13 cellular contexts compared by ENCODE assay signal in the genomic region with DNA sequence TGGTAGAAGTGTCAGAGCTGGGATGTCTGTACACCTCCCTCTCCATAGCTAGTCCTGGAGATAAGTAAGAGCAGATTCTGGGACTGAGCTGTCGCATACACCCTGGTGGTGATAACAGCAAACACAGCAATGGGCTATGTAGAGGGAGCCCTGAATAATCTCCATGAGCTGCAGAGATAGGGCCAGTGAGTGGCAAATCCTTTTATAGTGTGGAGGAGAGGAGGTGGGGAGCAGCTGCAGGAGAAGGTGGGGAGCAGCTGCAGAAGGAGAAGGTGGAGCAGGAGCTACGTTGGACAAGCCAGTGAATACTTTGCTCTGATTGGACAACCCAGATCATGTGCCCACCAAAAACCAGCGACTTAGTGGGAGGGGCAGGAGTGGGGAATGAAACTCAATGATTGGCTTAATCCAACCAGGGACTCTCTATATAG. TPM values are rescaled to one million over a fixed set of nuclear protein-coding genes. Genes with fewer than 3 reads are reported as not detected.
DNase-seq lines count a peak whose midpoint lies in the region; ATAC-seq and TF ChIP-seq lines count a peak whose summit lies in the region.
"Had no signal": no experiment of that assay in that cellular context is flagged by ENCODE, and none has a peak within 500 bp of the region (broad histone marks: within the 10 kb centered on the region; RNA-seq: fewer than 3 reads in every experiment).

No MANE protein-coding gene starts in this region.

- H3K4me3 Mint-ChIP-seq in activated B cell treated with CpG ODN at 0.5 μM for 24 hours, result peak overlapping the region; percentile 41
- H3K4me3 Mint-ChIP-seq in immature natural killer cell, result no peak overlapping the region
- H3K4me3 Mint-ChIP-seq: activated CD4-positive, alpha-beta T cell treated with anti-CD3 and anti-CD28 coated beads, Interleukin-2, amount 10 ng/mL, durations not matched to agents 7 days and 5 days had no signal

- no peak overlapping the region for H3K4me3 ChIP-seq in BLaER1
- H3K4me3 ChIP-seq: MG63 had no signal

- no peak for TF ChIP-seq RAD21 in Ishikawa (IDR thresholded peaks at IDR 0.05; ENCODE audit: low read depth)

- DNase-seq in activated B cell treated with CpG ODN at 0.5 μM for 24 hours (no peak), immature natural killer cell (no peak)
- DNase-seq in activated CD4-positive, alpha-beta T cell treated with anti-CD3 and anti-CD28 coated beads for 48 hours, result no peak
- DNase-seq: activated CD4-positive, alpha-beta T cell treated with anti-CD3 and anti-CD28 coated beads, Interleukin-2, amount 10 ng/mL, durations not matched to agents 7 days and 5 days; MG63; NCI-H2081 treated with DMSO at 0.1 percent for 48 hours; stimulated activated naive CD8-positive, alpha-beta T cell treated with anti-CD3 and anti-CD28 coated beads, Interleukin-15, Interleukin-2, amounts not matched to agents 100 U/mL and 50 U/mL, for 24 hours had no signal

- H3K36me3 Mint-ChIP-seq in activated B cell treated with CpG ODN at 0.5 μM for 24 hours (ENCODE audit: low read depth) (peaks cover 53% of the 10 kb centered on the region), immature natural killer cell (peaks cover 0 to 10% (median 6%) of the 10 kb centered on the region in 3 donors)

- ATAC-seq in activated B cell treated with CpG ODN at 0.5 μM for 24 hours (ENCODE audit: low read depth), result no peak
- ATAC-seq in HG03354 (IDR thresholded peaks at IDR 0.05; ENCODE audit: poor library complexity, severe bottlenecking, unreplicated experiment), result no peak
- no peak for ATAC-seq in GM18868 (IDR thresholded peaks at IDR 0.05; ENCODE audit: unreplicated experiment)
- ATAC-seq in HG03565 (IDR thresholded peaks at IDR 0.05; ENCODE audit: unreplicated experiment), result no peak
- ATAC-seq: stimulated activated naive CD8-positive, alpha-beta T cell treated with anti-CD3 and anti-CD28 coated beads, Interleukin-15, Interleukin-2, amounts not matched to agents 100 U/mL and 50 U/mL, for 24 hours had no signal

- POLR2A ChIA-PET in activated B cell treated with CpG ODN at 0.5 μM for 24 hours (lab: Charles Lee), result interaction anchor here (1.5 to 3.3 kb wide), 4 partner anchors 9 to 18 kb away, joined by 4 to 14 read pairs (median 10); no protein-coding TSS in a partner anchor

- no peaks in the 10 kb centered on the region for H3K27me3 Mint-ChIP-seq in activated B cell treated with CpG ODN at 0.5 μM for 24 hours
- peaks cover 0 to 5% (median 0%) of the 10 kb centered on the region in 3 donors for H3K27me3 Mint-ChIP-seq in immature natural killer cell (ENCODE audit: low read depth in 3 of 3)
- H3K27me3 Mint-ChIP-seq: activated CD4-positive, alpha-beta T cell treated with anti-CD3 and anti-CD28 coated beads, Interleukin-2, amount 10 ng/mL, durations not matched to agents 7 days and 5 days had no signal

- peaks cover 16% of the 10 kb centered on the region for H3K36me3 ChIP-seq in BLaER1

- H3K4me1 ChIP-seq in BLaER1, result peaks cover 69% of the 10 kb centered on the region

- H3K9me3 Mint-ChIP-seq in activated B cell treated with CpG ODN at 0.5 μM for 24 hours (no peaks in the 10 kb centered on the region), immature natural killer cell (no peaks in the 10 kb centered on the region)
- H3K9me3 Mint-ChIP-seq: activated CD4-positive, alpha-beta T cell treated with anti-CD3 and anti-CD28 coated beads, Interleukin-2, amount 10 ng/mL, durations not matched to agents 7 days and 5 days had no signal

- peak overlapping the region; percentile 8 for H3K4me2 ChIP-seq in BLaER1

- no peak overlapping the region for H3K9ac ChIP-seq in BLaER1

- CTCF ChIA-PET in activated B cell treated with CpG ODN at 0.5 μM for 24 hours (lab: Charles Lee), result interaction anchor here (0.7 to 2.8 kb wide), 5 partner anchors 10 to 24 kb away, joined by 3 to 14 read pairs (median 5); no protein-coding TSS in a partner anchor

- no peaks in the 10 kb centered on the region for H3K27me3 ChIP-seq in BLaER1
- H3K27me3 ChIP-seq: MG63 had no signal

- H3K27ac ChIP-seq in BLaER1, result no peak overlapping the region
- H3K27ac ChIP-seq: epithelial cell of prostate had no signal

- H4K20me1 ChIP-seq in BLaER1, result peaks cover 23% of the 10 kb centered on the region; the same call in 1 of the 2 replicates

- intact Hi-C loops in activated B cell treated with CpG ODN at 0.5 μM for 24 hours (cut with micrococcal nuclease), result loop anchor here (1.0 kb wide), 1 partner anchor 9 kb away; no protein-coding TSS in a partner anchor

- no peak for TF ChIP-seq CTCF in activated B cell treated with CpG ODN at 0.5 μM for 24 hours (IDR thresholded peaks at IDR 0.05)

- H3K27ac Mint-ChIP-seq in activated B cell treated with CpG ODN at 0.5 μM for 24 hours (peak overlapping the region; percentile 100), immature natural killer cell (peak overlapping the region; percentile 67 to 97 (median 76))
- H3K27ac Mint-ChIP-seq: activated CD4-positive, alpha-beta T cell treated with anti-CD3 and anti-CD28 coated beads, Interleukin-2, amount 10 ng/mL, durations not matched to agents 7 days and 5 days had no signal

- H3K4me1 Mint-ChIP-seq in activated B cell treated with CpG ODN at 0.5 μM for 24 hours (peaks cover 98% of the 10 kb centered on the region), immature natural killer cell (peaks cover 81 to 94% of the 10 kb centered on the region in 2 donors)

- no peaks in the 10 kb centered on the region for H3K9me3 ChIP-seq in BLaER1
- H3K9me3 ChIP-seq: MG63 had no signal

- no peak for TF ChIP-seq EP300 in Ishikawa (IDR thresholded peaks at IDR 0.05; ENCODE audit: borderline replicate concordance)

TF ChIP-seq in Ishikawa, 13 proteins besides CTCF, POLR2A, EP300 and RAD21:
- no peak for TF ChIP-seq ZBTB7A (IDR thresholded peaks at IDR 0.05; ENCODE audit: low read depth)
- TF ChIP-seq, protein P1, sequence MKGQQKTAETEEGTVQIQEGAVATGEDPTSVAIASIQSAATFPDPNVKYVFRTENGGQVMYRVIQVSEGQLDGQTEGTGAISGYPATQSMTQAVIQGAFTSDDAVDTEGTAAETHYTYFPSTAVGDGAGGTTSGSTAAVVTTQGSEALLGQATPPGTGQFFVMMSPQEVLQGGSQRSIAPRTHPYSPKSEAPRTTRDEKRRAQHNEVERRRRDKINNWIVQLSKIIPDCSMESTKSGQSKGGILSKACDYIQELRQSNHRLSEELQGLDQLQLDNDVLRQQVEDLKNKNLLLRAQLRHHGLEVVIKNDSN (IDR thresholded peaks at IDR 0.05), result peak; percentile 87

RNA-seq across cellular contexts. Expression of a gene that starts 22.4 kb away (rescaled TPM):
- total RNA-seq in activated B cell treated with CpG ODN at 0.5 μM for 24 hours, result 7.3 and 8.1 TPM in 2 replicates
- 1 to 10 TPM in 2 of 3 donors, not detected in 1; 4.6 to 5.3 TPM for polyA plus RNA-seq in immature natural killer cell

RNA-seq across cellular contexts. Expression of a gene that starts 22.5 kb away (rescaled TPM):
- 64.3 and 75.0 TPM in 2 replicates for total RNA-seq in activated B cell treated with CpG ODN at 0.5 μM for 24 hours
- 1 to 10 TPM; 4.2 to 5.3 (median 5.1) TPM for polyA plus RNA-seq in immature natural killer cell

RNA-seq across cellular contexts. Expression of a gene that starts 52.0 kb away (rescaled TPM):
- total RNA-seq in activated B cell treated with CpG ODN at 0.5 μM for 24 hours, result 19.4 and 19.7 TPM in 2 replicates
- 10 to 100 TPM; 10.8 to 17.9 (median 15.3) TPM for polyA plus RNA-seq in immature natural killer cell

RNA-seq across cellular contexts. Expression of a gene that starts 52.2 kb away (rescaled TPM):
- 11.6 and 14.2 TPM in 2 replicates for total RNA-seq in activated B cell treated with CpG ODN at 0.5 μM for 24 hours
- polyA plus RNA-seq in immature natural killer cell, result 10 to 100 TPM in 2 of 3 donors, 1 to 10 TPM in 1; 9.7 to 18.9 (median 16.2) TPM
